35 cellular contexts compared by ENCODE assay signal in genomic region chr11:6271598-6271997, GRCh38. TPM values are rescaled to one million over a fixed set of nuclear protein-coding genes. Genes with fewer than 3 reads are reported as not detected.
"Had no signal": no experiment of that assay in that cellular context is flagged by ENCODE, and none has a peak within 500 bp of the region (broad histone marks: within the 10 kb centered on the region; RNA-seq: fewer than 3 reads in every experiment).

No MANE protein-coding gene starts in this region.

- H3K9ac ChIP-seq: KMS-11 had no signal

- H3K9me3 ChIP-seq: Peyer's patch, SJCRH30 had no signal

- H3K4me3 ChIP-seq: Peyer's patch, SJCRH30, SK-N-MC had no signal

- H3K4me2 ChIP-seq: KMS-11 had no signal

- H3K27ac ChIP-seq: brain microvascular endothelial cell, KMS-11, Peyer's patch, SJCRH30, SK-N-MC, WERI-Rb-1 had no signal

- H3K27me3 ChIP-seq: brain microvascular endothelial cell, Peyer's patch, SJCRH30 had no signal

- H3K36me3 ChIP-seq: brain microvascular endothelial cell, Peyer's patch, SJCRH30, WERI-Rb-1 had no signal

- ATAC-seq: activated CD8-positive, alpha-beta memory T cell treated with anti-CD3 and anti-CD28 coated beads, Interleukin-2, amount 10 ng/mL, durations not matched to agents 7 days and 5 days; activated naive CD8-positive, alpha-beta T cell treated with anti-CD3 and anti-CD28 coated beads, Interleukin-2, amount 50 U/mL, for 24 hours; PC-3 had no signal

- DNase-seq: activated CD4-positive, alpha-beta memory T cell treated with anti-CD3 and anti-CD28 coated beads, Interleukin-2, amount 10 ng/mL, durations not matched to agents 7 days and 5 days; activated CD4-positive, alpha-beta T cell treated with anti-CD3 and anti-CD28 coated beads for 1 hour; activated CD4-positive, alpha-beta T cell treated with anti-CD3 and anti-CD28 coated beads for 48 hours; activated CD4-positive, CD25-positive, alpha-beta regulatory T cell; activated CD8-positive, alpha-beta memory T cell treated with anti-CD3 and anti-CD28 coated beads for 24 hours; activated CD8-positive, alpha-beta memory T cell treated with anti-CD3 and anti-CD28 coated beads, Interleukin-2, amount 10 ng/mL, durations not matched to agents 7 days and 5 days; activated CD8-positive, alpha-beta memory T cell treated with anti-CD3 and anti-CD28 coated beads, Interleukin-2, amount 50 U/mL, for 48 hours; activated effector memory CD4-positive, alpha-beta T cell treated with Interleukin-2 at 50 U/mL for 16 hours; activated naive CD4-positive, alpha-beta T cell treated with anti-CD3 and anti-CD28 coated beads, Interleukin-2, amount 10 ng/mL, durations not matched to agents 7 days and 5 days; activated naive CD8-positive, alpha-beta T cell treated with anti-CD3 and anti-CD28 coated beads, Interleukin-2, amount 50 U/mL, for 24 hours; activated T-cell treated with anti-CD3 and anti-CD28 coated beads, Interleukin-2, amount 50 U/mL, for 48 hours; aorta; brain microvascular endothelial cell; NCI-H1092 treated with DMSO at 0.1 percent for 48 hours; NCI-H1417; NCI-H146; NCI-H187; NCI-H2029 treated with DMSO at 0.1 percent for 48 hours; NCI-H2107; NCI-H2171; NCI-H510A; NCI-H526; NCI-H748 treated with DMSO at 0.1 percent for 48 hours; NK-92 treated with Interleukin-12 subunit alpha and Interleukin-12 subunit beta, amount 100 ng/mL, for 24 hours; PC-3; Peyer's patch; RPMI8226; SJCRH30; T1000; WERI-Rb-1 had no signal

- H3K4me1 ChIP-seq: Peyer's patch, SJCRH30 had no signal

RNA-seq across cellular contexts. Expression of gene CCKBR, which starts 12.0 kb away (rescaled TPM):
- total RNA-seq: activated CD4-positive, alpha-beta memory T cell treated with anti-CD3 and anti-CD28 coated beads, Interleukin-2, amount 10 ng/mL, durations not matched to agents 7 days and 5 days; activated CD8-positive, alpha-beta memory T cell treated with anti-CD3 and anti-CD28 coated beads, Interleukin-2, amount 10 ng/mL, durations not matched to agents 7 days and 5 days; aorta; LHCN-M2; PC-3; Peyer's patch; T-helper 1 cell treated with Interleukin-12 subunit alpha and Interleukin-12 subunit beta and Interleukin-4 antibody, amounts not matched to agents 30 ng/mL and 1 ng/mL, for 36 hours; T-helper 2 cell treated with Interferon-gamma antibody and Interleukin-4, amounts not matched to agents 100 ng/mL and 5 ng/mL, for 36 hours had no signal
- polyA plus RNA-seq: aorta had no signal

RNA-seq across cellular contexts. Expression of gene CNGA4, which starts 32.7 kb away (rescaled TPM):
- total RNA-seq: LHCN-M2, SJCRH30 had no signal

RNA-seq across cellular contexts. Expression of gene CAVIN3, which starts 48.7 kb away (rescaled TPM):
- total RNA-seq: PC-3, SJCRH30 had no signal
